In the genomic region with DNA sequence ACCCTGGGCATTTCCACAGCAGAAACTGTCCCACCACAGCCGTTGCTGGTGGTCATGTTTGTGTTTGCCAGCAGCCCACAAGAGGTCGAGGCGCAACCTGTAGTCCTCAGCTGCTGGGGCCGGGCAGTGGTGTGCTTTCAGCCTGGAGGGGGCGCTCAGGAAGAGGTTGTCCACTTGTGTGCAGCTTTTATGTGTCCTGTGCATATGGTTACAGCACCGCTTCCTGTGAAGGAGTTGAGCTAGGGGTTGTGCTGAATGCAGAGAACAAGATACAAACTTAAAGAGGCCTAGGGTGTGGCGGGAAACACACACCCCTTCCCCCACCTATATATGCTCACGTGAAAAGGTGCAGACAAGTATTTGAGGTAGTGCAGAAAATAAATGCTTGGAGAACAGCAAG, we compare ENCODE assay signal across 11 cellular contexts. TPM values are rescaled to one million over a fixed set of nuclear protein-coding genes. Genes with fewer than 3 reads are reported as not detected.
DNase-seq lines count a peak whose midpoint lies in the region; ATAC-seq, FAIRE-seq and TF ChIP-seq lines count a peak whose summit lies in the region.
"Had no signal": no experiment of that assay in that cellular context is flagged by ENCODE, and none has a peak within 500 bp of the region (broad histone marks: within the 10 kb centered on the region; RNA-seq: fewer than 3 reads in every experiment).

No MANE protein-coding gene starts in this region.

- peaks cover 30% of the 10 kb centered on the region; the same call in 2 of the 3 replicates for H3K36me3 ChIP-seq in K562 (ENCODE audit: control insufficient read depth, insufficient read depth, low read length)
- H3K36me3 ChIP-seq: ovary had no signal

- H3K27ac ChIP-seq in K562 (ENCODE audit: extremely low read depth, low read depth, low read length) = no peak overlapping the region
- H3K27ac ChIP-seq: body of pancreas had no signal

- H3K9ac ChIP-seq in K562 (ENCODE audit: insufficient read depth in 1 of 2, low read depth in 2 of 2, low read length in 2 of 2) = peak overlapping the region in 1 of 2 experiments; percentile 24; a peak in 1 of 4 replicates

- peaks cover 62% of the 10 kb centered on the region for H4K20me1 ChIP-seq in K562 (replicated peaks; ENCODE audit: control insufficient read depth, insufficient read depth, low read length)

- in situ Hi-C loops in GM13976 (cut with MboI; ENCODE audit: low sequenced_read_pairs, unreplicated experiment) (no loop called here), K562 (cut with MboI) (no loop called here)

- 67% methylated on average over 8 of the region's 8 CpGs for WGBS in K562 (ENCODE audit: insufficient coverage, low coverage, missing lambda C conversion rate)

- POLR2A ChIA-PET in K562 (lab: Yijun Ruan, JAX) = interaction anchor here (1.1 kb wide), 1 partner anchor 11 kb away, joined by 4 read pairs; no protein-coding TSS in a partner anchor

- H3K4me3 ChIP-seq in K562 = no peak overlapping the region
- H3K4me3 ChIP-seq: body of pancreas, ovary had no signal

- TF ChIP-seq POLR2A in K562 (conservative IDR thresholded peaks at IDR 0.05) = no peak

- no peak for TF ChIP-seq EP300 in K562 (IDR thresholded peaks at IDR 0.05; ENCODE audit: low read length)

- H2AFZ ChIP-seq in K562 (ENCODE audit: low read depth, low read length) = no peak overlapping the region

- H3K27me3 ChIP-seq in K562 (ENCODE audit: control insufficient read depth in 2 of 2, insufficient read depth in 2 of 2, low read length in 2 of 2) = no peaks in the 10 kb centered on the region
- H3K27me3 ChIP-seq: body of pancreas, ovary had no signal

- ATAC-seq in K562 (peak; percentile 84), HG02938 (IDR thresholded peaks at IDR 0.05; ENCODE audit: unreplicated experiment) (no peak)
- ATAC-seq: body of pancreas had no signal

- TF ChIP-seq CTCF in GM13976 (IDR thresholded peaks at IDR 0.05; ENCODE audit: borderline replicate concordance, control extremely low read depth, extremely low read depth, insufficient read depth, missing control alignments) (peak; percentile 10), K562 (IDR thresholded peaks at IDR 0.05 in 2 of 3, conservative IDR thresholded peaks at IDR 0.05 in 1 of 3; ENCODE audit: insufficient read depth in 2 of 3, low read depth in 1 of 3, low read length in 3 of 3) (peak; percentile 58 to 72 (median 65))

- no peak overlapping the region for H3K4me2 ChIP-seq in K562 (ENCODE audit: insufficient read depth, low read length)

- peak; percentile 42 for FAIRE-seq in K562 (lab: Jason Lieb, UNC)

- no peaks in the 10 kb centered on the region for H3K9me3 ChIP-seq in K562 (replicated peaks; ENCODE audit: control insufficient read depth, insufficient read depth, low read depth, low read length)
- H3K9me3 ChIP-seq: body of pancreas, ovary had no signal

- peaks cover 84% of the 10 kb centered on the region for H3K79me2 ChIP-seq in K562 (ENCODE audit: control insufficient read depth, insufficient read depth, low read length)

- peaks cover 1 to 18% of the 10 kb centered on the region in 2 experiments; a peak in 3 of 5 replicates for H3K4me1 ChIP-seq in K562 (replicated peaks in 1 of 2; ENCODE audit: control insufficient read depth in 2 of 2, insufficient read depth in 2 of 2, low read length in 2 of 2)

- intact Hi-C loops in K562 (cut with micrococcal nuclease) = no loop called here

- H3K9me1 ChIP-seq in K562 (ENCODE audit: control insufficient read depth, insufficient read depth, low read length) = peaks cover 9% of the 10 kb centered on the region

- no TSS peak for BruUV-seq in K562 (replicated peaks; lab: Mats Ljungman, UMichigan)

- DNase-seq in GM13976 (ENCODE audit: low spot score) (no peak), T-helper 9 cell (peak; percentile 52), K562 (ENCODE audit: extremely low read depth in 1 of 4, low spot score in 3 of 4) (peak in 2 of 4 experiments; percentile 38 to 52), NCI-H774 (lab: John Stamatoyannopoulos, UW) (no peak), SHP77 (lab: John Stamatoyannopoulos, UW) (no peak), NCI-H187 treated with DMSO at 0.1 percent for 48 hours (lab: John Stamatoyannopoulos, UW) (no peak)
- peak; percentile 60 for DNase-seq in stimulated activated CD4-positive, alpha-beta T cell treated with anti-CD3 and anti-CD28 coated beads, Interleukin-4, amount 100 ng/mL, for 1 hour
- DNase-seq: HCEC 1CT, ovary had no signal

- peak in 1 of 2 experiments; percentile 31; a peak in 1 of 4 replicates for TF ChIP-seq RAD21 in K562 (CRISPR knock-in tag; conservative IDR thresholded peaks at IDR 0.05 in 1 of 2, IDR thresholded peaks at IDR 0.05 in 1 of 2)

- CTCF ChIA-PET in K562 (lab: Yijun Ruan, JAX; ENCODE audit: low intra/inter-chr PET ratio) = interaction anchor here (0.6 kb wide), 1 partner anchor 229 kb away, joined by 3 read pairs; no protein-coding TSS in a partner anchor

TF ChIP-seq in K562, 482 proteins besides CTCF, POLR2A, EP300 and RAD21 (continues in another document):
- 0 out of 2 replicates have a peak, but pooled peaks have one; percentile 22 for TF ChIP-seq ZNF592 (IDR thresholded peaks at IDR 0.05)
- TF ChIP-seq POLR2G (IDR thresholded peaks at IDR 0.05; ENCODE audit: low read depth, low read length) = 0 out of 2 replicates have a peak, but pooled peaks have one; percentile 8
- TF ChIP-seq TFAP4 (CRISPR knock-in tag; IDR thresholded peaks at IDR 0.05; ENCODE audit: borderline replicate concordance) = peak; percentile 13; the same call in 1 of the 2 replicates
- peak; percentile 89 for TF ChIP-seq ZBTB33 (CRISPR knock-in tag; IDR thresholded peaks at IDR 0.05)

RNA-seq across cellular contexts. Expression of gene PFKFB3, which starts 29.5 kb away (rescaled TPM):
- total RNA-seq in K562 (2011; cell fraction: chromatin; rRNA removed; ENCODE audit: low replicate concordance) = 25.5 and 39.0 TPM in 2 replicates
- 19.2 and 20.8 TPM in 2 replicates for total RNA-seq in K562 (2011; cell fraction: nucleolus; rRNA removed)
- 15.2 and 16.8 TPM in 2 replicates for total RNA-seq in K562 (2011; cell fraction: nucleoplasm; rRNA removed)
- total RNA-seq in K562 (2014; rRNA removed) = 7.1 and 8.7 TPM in 2 replicates
- 7.3 and 8.5 TPM in 2 replicates for total RNA-seq in K562 (2014; rRNA removed; fragmentation: Illumina TruSeq; extraction: Trizol)
- 7.8 and 8.5 TPM in 2 replicates for total RNA-seq in K562 (2015; rRNA removed; fragmentation: Illumina TruSeq; extraction: Trizol)
- total RNA-seq in K562 (2021) = 21.1 and 21.6 TPM in 2 replicates
- 7.8 and 11.2 TPM in 2 replicates for polyA plus RNA-seq in K562 (2011; rRNA removed)
- 8.6 and 13.1 TPM in 2 replicates for polyA plus RNA-seq in K562 (2011; cell fraction: cytosol; rRNA removed)
- 17.4 and 21.2 TPM in 2 replicates for polyA plus RNA-seq in K562 (2011; cell fraction: nucleus; rRNA removed)
- polyA plus RNA-seq in K562 (2012) = 9.6 and 10.0 TPM in 2 replicates
- 15.0 TPM in 2 replicates for polyA plus RNA-seq in K562 (2014; fragmentation: Illumina TruSeq; extraction: Trizol)
- under 1 TPM; 0.46 to 0.73 TPM for polyA plus RNA-seq in K562 (2014; fragmentation: Nextera tagmentation; extraction: Ambion mirVana)
- polyA plus RNA-seq in K562 (2014; rRNA removed) = 8.4 and 10.4 TPM in 2 replicates
- 9.6 and 9.7 TPM in 2 replicates for polyA minus RNA-seq in K562 (2011; rRNA and poly(A)+ RNA removed)
- polyA minus RNA-seq in K562 (2011; cell fraction: cytosol; rRNA and poly(A)+ RNA removed) = 5.0 TPM in 2 replicates
- 7.9 and 14.4 TPM in 2 replicates for polyA minus RNA-seq in K562 (2011; cell fraction: nucleus; rRNA and poly(A)+ RNA removed)

Comparison
In these comparisons a context has a peak if more than half of its experiments do, and no peak if none do; other contexts are left out.
1. DNase-seq: peak in T-helper 9 cell (single experiment) and stimulated activated CD4-positive, alpha-beta T cell treated with anti-CD3 and anti-CD28 coated beads, Interleukin-4, amount 100 ng/mL, for 1 hour (single experiment); none in GM13976 (single experiment), NCI-H774 (single experiment), SHP77 (0 of 2) and NCI-H187 treated with DMSO at 0.1 percent for 48 hours (single experiment).